Comparison of ENCODE assay signal across 9 cellular contexts in genomic region chr19:6457958-6458694, GRCh38. TPM values are rescaled to one million over a fixed set of nuclear protein-coding genes. Genes with fewer than 3 reads are reported as not detected.
DNase-seq lines count a peak whose midpoint lies in the region; ATAC-seq, FAIRE-seq and TF ChIP-seq lines count a peak whose summit lies in the region.
"Had no signal": no experiment of that assay in that cellular context is flagged by ENCODE, and none has a peak within 500 bp of the region (broad histone marks: within the 10 kb centered on the region; RNA-seq: fewer than 3 reads in every experiment).

No MANE protein-coding gene starts in this region.

- CTCF ChIA-PET in HepG2 (lab: Yijun Ruan, JAX; ENCODE audit: low intra/inter-chr PET ratio, low total read pairs), result no interaction called here

- BruUV-seq in HepG2 (replicated peaks; lab: Mats Ljungman, UMichigan), result no TSS peak

- POLR2A ChIA-PET in HepG2 (lab: Yijun Ruan, JAX), result interaction anchor here (2.0 kb wide), 1 partner anchor 33 kb away, joined by 4 read pairs; the partner anchor contains the start of gene KHSRP

- no peaks in the 10 kb centered on the region for H3K79me2 ChIP-seq in HepG2 (ENCODE audit: insufficient read depth, low read length)

- DNase-seq in HepG2 (ENCODE audit: low spot score) (no peak), right lobe of liver (no peak), T-helper 17 cell (no peak), NCI-H2227 treated with DMSO at 0.1 percent for 48 hours (lab: John Stamatoyannopoulos, UW) (no peak)
- DNase-seq: NCI-H510A treated with DMSO at 0.1 percent for 48 hours had no signal

- TF ChIP-seq EP300 in HepG2 (IDR thresholded peaks at IDR 0.05; ENCODE audit: low read depth in 2 of 2, low read length in 2 of 2) (no peak), HepG2 (CRISPR knock-in tag; IDR thresholded peaks at IDR 0.05; ENCODE audit: borderline replicate concordance) (no peak)

- H3K4me1 Mint-ChIP-seq in T-helper 17 cell, result peaks cover 12% of the 10 kb centered on the region

- H3K9me3 ChIP-seq in HepG2 (ENCODE audit: low read length), result peaks cover 5% of the 10 kb centered on the region; the same call in 1 of the 2 replicates
- no peaks in the 10 kb centered on the region for H3K9me3 ChIP-seq in right lobe of liver
- H3K9me3 ChIP-seq in T-helper 17 cell (ENCODE audit: control insufficient read depth, low read length, poor library complexity, severe bottlenecking), result no peaks in the 10 kb centered on the region
- peaks cover 10% of the 10 kb centered on the region for H3K9me3 ChIP-seq in iPS-18c (ENCODE audit: control insufficient read depth, insufficient read depth, low read length)

- H3K27me3 Mint-ChIP-seq in T-helper 17 cell, result no peaks in the 10 kb centered on the region

- H3K4me2 ChIP-seq in HepG2 (ENCODE audit: low read depth, low read length), result peak overlapping the region; percentile 91

- TF ChIP-seq CTCF in HepG2 (CRISPR knock-in tag; IDR thresholded peaks at IDR 0.05) (no peak), right lobe of liver (IDR thresholded peaks at IDR 0.05) (no peak)

- ATAC-seq in HepG2 (no peak), right lobe of liver (no peak), T-helper 17 cell (no peak), GM21786 (IDR thresholded peaks at IDR 0.05; ENCODE audit: unreplicated experiment) (no peak), HG02798 (IDR thresholded peaks at IDR 0.05; ENCODE audit: poor library complexity, unreplicated experiment) (no peak), GM21529 (IDR thresholded peaks at IDR 0.05; ENCODE audit: unreplicated experiment) (no peak)

- peak overlapping the region; percentile 100 for H3K4me3 Mint-ChIP-seq in T-helper 17 cell

- H3K27ac ChIP-seq in HepG2 (ENCODE audit: extremely low read length, insufficient read depth, low read length) (no peak overlapping the region), right lobe of liver (no peak overlapping the region)

- peak overlapping the region in 2 of 3 experiments; percentile 66 to 81; a peak in 3 of 6 replicates for H3K4me3 ChIP-seq in HepG2 (replicated peaks in 1 of 3; ENCODE audit: insufficient read depth in 1 of 3, low read depth in 2 of 3, low read length in 3 of 3)
- peak overlapping the region in 1 of 3 donors; percentile 83 for H3K4me3 ChIP-seq in right lobe of liver
- 0 out of 2 replicates have a peak overlapping the region, but pooled peaks have one; percentile 82 for H3K4me3 ChIP-seq in iPS-18c (ENCODE audit: insufficient read depth, low read depth, low read length)

- H2AFZ ChIP-seq in HepG2 (ENCODE audit: low read length), result no peak overlapping the region

- peak overlapping the region; percentile 57; the same call in 1 of the 2 replicates for H3K9ac ChIP-seq in HepG2 (ENCODE audit: insufficient read depth, low read depth, low read length)

- 96% methylated on average over 13 of the region's 17 CpGs for WGBS in HepG2 (ENCODE audit: low lambda C conversion rate)
- 82% methylated on average over 2 of the region's 17 CpGs for WGBS in right lobe of liver (ENCODE audit: insufficient coverage, low coverage, low lambda C conversion rate, missing lambda C conversion rate)

- in situ Hi-C loops in HepG2 (cut with HindIII; ENCODE audit: extremely low pct_ligation_motif_present, low pct_unique_long_range_greater_than_20kb), result no loop called here

- H3K27ac Mint-ChIP-seq in T-helper 17 cell, result peak overlapping the region; percentile 95

- FAIRE-seq in HepG2 (lab: Jason Lieb, UNC), result no peak

- no peaks in the 10 kb centered on the region for H4K20me1 ChIP-seq in HepG2 (ENCODE audit: insufficient read depth, low read length)

- H3K36me3 ChIP-seq in HepG2 (replicated peaks in 1 of 2; ENCODE audit: control insufficient read depth in 1 of 2, insufficient read depth in 2 of 2, low read length in 2 of 2), result peaks cover 9 to 24% of the 10 kb centered on the region in 2 experiments
- H3K36me3 ChIP-seq in right lobe of liver, result peaks cover 0 to 7% (median 5%) of the 10 kb centered on the region in 4 donors

- peaks cover 11% of the 10 kb centered on the region for H3K4me1 ChIP-seq in HepG2 (ENCODE audit: insufficient read depth, low read length)
- H3K4me1 ChIP-seq in right lobe of liver, result peaks cover 0 to 7% (median 0%) of the 10 kb centered on the region in 4 donors

- TF ChIP-seq POLR2A in HepG2 (IDR thresholded peaks at IDR 0.05; ENCODE audit: insufficient read depth in 1 of 2, low read depth in 2 of 2, low read length in 2 of 2) (no peak), right lobe of liver (IDR thresholded peaks at IDR 0.05) (no peak)

- H3K27me3 ChIP-seq in HepG2 (ENCODE audit: control insufficient read depth in 1 of 2, insufficient read depth in 2 of 2, low read length in 2 of 2) (no peaks in the 10 kb centered on the region), right lobe of liver (no peaks in the 10 kb centered on the region)

- TF ChIP-seq RAD21 in HepG2 (CRISPR knock-in tag; IDR thresholded peaks at IDR 0.05), result no peak

- H3K36me3 Mint-ChIP-seq in T-helper 17 cell (ENCODE audit: low read depth), result peaks cover 3% of the 10 kb centered on the region

- intact Hi-C loops in HepG2 (cut with micrococcal nuclease; ENCODE audit: unreplicated experiment) (no loop called here), right lobe of liver (cut with DNase I) (no loop called here)

RNA-seq across cellular contexts. Expression of gene SLC25A23, which starts 1.5 kb away (rescaled TPM):
- total RNA-seq in HepG2 (2016; rRNA removed; fragmentation: Illumina TruSeq; extraction: Trizol), result 15.2 and 16.5 TPM in 2 replicates
- 26.3 and 28.9 TPM in 2 replicates for total RNA-seq in HepG2 (2016; cell fraction: cytosol; rRNA removed; fragmentation: Illumina TruSeq; extraction: Trizol; ENCODE audit: low read depth)
- 13.3 and 14.6 TPM in 2 replicates for total RNA-seq in HepG2 (2016; cell fraction: insoluble cytoplasmic fraction; rRNA removed; fragmentation: Illumina TruSeq; extraction: Trizol)
- total RNA-seq in HepG2 (2016; cell fraction: membrane; rRNA removed; fragmentation: Illumina TruSeq; extraction: Trizol), result 50.4 and 52.4 TPM in 2 replicates
- total RNA-seq in HepG2 (2016; cell fraction: nucleus; rRNA removed; fragmentation: Illumina TruSeq; extraction: Trizol), result 9.1 and 11.0 TPM in 2 replicates
- 12.4 and 13.2 TPM in 2 replicates for polyA plus RNA-seq in HepG2 (2011; rRNA removed)
- 12.8 and 15.5 TPM in 2 replicates for polyA plus RNA-seq in HepG2 (2011; cell fraction: cytosol; rRNA removed)
- 19.1 and 20.9 TPM in 2 replicates for polyA plus RNA-seq in HepG2 (2011; cell fraction: nucleus; rRNA removed)
- 19.4 and 21.6 TPM in 2 replicates for polyA plus RNA-seq in HepG2 (2012)
- polyA plus RNA-seq in HepG2 (2016; cell fraction: cytosol; fragmentation: Illumina TruSeq; extraction: Trizol; ENCODE audit: low read depth), result 47.4 and 51.9 TPM in 2 replicates
- polyA plus RNA-seq in HepG2 (2016; cell fraction: insoluble cytoplasmic fraction; fragmentation: Illumina TruSeq; extraction: Trizol; ENCODE audit: low read depth), result 30.3 and 41.9 TPM in 2 replicates
- polyA plus RNA-seq in HepG2 (2016; cell fraction: membrane; fragmentation: Illumina TruSeq; extraction: Trizol; ENCODE audit: low read depth), result 83.9 and 107 TPM in 2 replicates
- 30.2 and 30.9 TPM in 2 replicates for polyA plus RNA-seq in HepG2 (2016; cell fraction: nucleus; fragmentation: Illumina TruSeq; extraction: Trizol; ENCODE audit: insufficient read depth, low read depth)
- 16.3 and 18.2 TPM in 2 replicates for polyA minus RNA-seq in HepG2 (2011; rRNA and poly(A)+ RNA removed; ENCODE audit: low replicate concordance)
- 13.7 and 14.5 TPM in 2 replicates for polyA minus RNA-seq in HepG2 (2011; cell fraction: cytosol; rRNA and poly(A)+ RNA removed)
- 5.0 and 5.5 TPM in 2 replicates for polyA minus RNA-seq in HepG2 (2011; cell fraction: nucleus; rRNA and poly(A)+ RNA removed)
- total RNA-seq in right lobe of liver, result 10 to 100 TPM; 23.3 to 50.0 (median 30.0) TPM
- 10 to 100 TPM in 1 of 2 donors, 1 to 10 TPM in 1; 9.6 to 11.3 TPM for total RNA-seq in T-helper 17 cell

RNA-seq across cellular contexts. Expression of gene CRB3, which starts 5.9 kb away (rescaled TPM):
- total RNA-seq in HepG2 (2016; rRNA removed; fragmentation: Illumina TruSeq; extraction: Trizol) (21.9 and 25.6 TPM in 2 replicates), right lobe of liver (10 to 100 TPM; 20.6 to 56.1 (median 23.0) TPM), T-helper 17 cell (1 to 10 TPM; 1.4 to 1.5 TPM)
- total RNA-seq in HepG2 (2016; cell fraction: cytosol; rRNA removed; fragmentation: Illumina TruSeq; extraction: Trizol; ENCODE audit: low read depth), result 34.9 and 45.5 TPM in 2 replicates
- total RNA-seq in HepG2 (2016; cell fraction: insoluble cytoplasmic fraction; rRNA removed; fragmentation: Illumina TruSeq; extraction: Trizol), result 20.4 and 26.4 TPM in 2 replicates
- 39.1 and 47.5 TPM in 2 replicates for total RNA-seq in HepG2 (2016; cell fraction: membrane; rRNA removed; fragmentation: Illumina TruSeq; extraction: Trizol)
- total RNA-seq in HepG2 (2016; cell fraction: nucleus; rRNA removed; fragmentation: Illumina TruSeq; extraction: Trizol), result 16.4 and 16.8 TPM in 2 replicates
- polyA plus RNA-seq in HepG2 (2011; rRNA removed), result 10.6 and 12.5 TPM in 2 replicates
- polyA plus RNA-seq in HepG2 (2011; cell fraction: cytosol; rRNA removed), result 13.5 and 23.8 TPM in 2 replicates
- 15.9 and 16.5 TPM in 2 replicates for polyA plus RNA-seq in HepG2 (2011; cell fraction: nucleus; rRNA removed)
- 5.0 and 7.1 TPM in 2 replicates for polyA plus RNA-seq in HepG2 (2012)
- polyA plus RNA-seq in HepG2 (2016; cell fraction: cytosol; fragmentation: Illumina TruSeq; extraction: Trizol; ENCODE audit: low read depth), result 39.3 and 47.3 TPM in 2 replicates
- polyA plus RNA-seq in HepG2 (2016; cell fraction: insoluble cytoplasmic fraction; fragmentation: Illumina TruSeq; extraction: Trizol; ENCODE audit: low read depth), result 17.8 and 19.5 TPM in 2 replicates
- polyA plus RNA-seq in HepG2 (2016; cell fraction: membrane; fragmentation: Illumina TruSeq; extraction: Trizol; ENCODE audit: low read depth), result 32.7 and 32.9 TPM in 2 replicates
- polyA plus RNA-seq in HepG2 (2016; cell fraction: nucleus; fragmentation: Illumina TruSeq; extraction: Trizol; ENCODE audit: insufficient read depth, low read depth), result 21.1 and 24.5 TPM in 2 replicates
- 4.1 and 21.4 TPM in 2 replicates for polyA minus RNA-seq in HepG2 (2011; rRNA and poly(A)+ RNA removed; ENCODE audit: low replicate concordance)
- polyA minus RNA-seq in HepG2 (2011; cell fraction: cytosol; rRNA and poly(A)+ RNA removed), result 6.7 and 8.7 TPM in 2 replicates
- 3.2 and 4.1 TPM in 2 replicates for polyA minus RNA-seq in HepG2 (2011; cell fraction: nucleus; rRNA and poly(A)+ RNA removed)

RNA-seq across cellular contexts. Expression of gene DENND1C, which starts 23.5 kb away (rescaled TPM):
- total RNA-seq in HepG2 (2016; rRNA removed; fragmentation: Illumina TruSeq; extraction: Trizol), result 0.04 TPM in 1 of 2 replicates, not detected in the other
- not detected in 2 replicates for total RNA-seq in HepG2 (2016; cell fraction: cytosol; rRNA removed; fragmentation: Illumina TruSeq; extraction: Trizol; ENCODE audit: low read depth)
- total RNA-seq in HepG2 (2016; cell fraction: insoluble cytoplasmic fraction; rRNA removed; fragmentation: Illumina TruSeq; extraction: Trizol), result 0.15 and 0.17 TPM in 2 replicates
- 0.21 TPM in 1 of 2 replicates, not detected in the other for total RNA-seq in HepG2 (2016; cell fraction: membrane; rRNA removed; fragmentation: Illumina TruSeq; extraction: Trizol)
- 0.13 TPM in 1 of 2 replicates, not detected in the other for total RNA-seq in HepG2 (2016; cell fraction: nucleus; rRNA removed; fragmentation: Illumina TruSeq; extraction: Trizol)
- 0.73 and 0.90 TPM in 2 replicates for polyA plus RNA-seq in HepG2 (2011; rRNA removed)
- polyA plus RNA-seq in HepG2 (2011; cell fraction: cytosol; rRNA removed), result 0.44 and 0.58 TPM in 2 replicates
- 1.4 and 1.9 TPM in 2 replicates for polyA plus RNA-seq in HepG2 (2011; cell fraction: nucleus; rRNA removed)
- 6.9 and 8.3 TPM in 2 replicates for polyA plus RNA-seq in HepG2 (2012)
- 0.07 and 0.09 TPM in 2 replicates for polyA plus RNA-seq in HepG2 (2016; cell fraction: cytosol; fragmentation: Illumina TruSeq; extraction: Trizol; ENCODE audit: low read depth)
- polyA plus RNA-seq in HepG2 (2016; cell fraction: insoluble cytoplasmic fraction; fragmentation: Illumina TruSeq; extraction: Trizol; ENCODE audit: low read depth), result 0.15 and 0.23 TPM in 2 replicates
- polyA plus RNA-seq in HepG2 (2016; cell fraction: membrane; fragmentation: Illumina TruSeq; extraction: Trizol; ENCODE audit: low read depth), result 0.22 and 0.23 TPM in 2 replicates
- 0.51 and 1.3 TPM in 2 replicates for polyA plus RNA-seq in HepG2 (2016; cell fraction: nucleus; fragmentation: Illumina TruSeq; extraction: Trizol; ENCODE audit: insufficient read depth, low read depth)
- polyA minus RNA-seq in HepG2 (2011; rRNA and poly(A)+ RNA removed; ENCODE audit: low replicate concordance), result 0.14 and 0.19 TPM in 2 replicates
- not detected in 2 replicates for polyA minus RNA-seq in HepG2 (2011; cell fraction: cytosol; rRNA and poly(A)+ RNA removed)
- polyA minus RNA-seq in HepG2 (2011; cell fraction: nucleus; rRNA and poly(A)+ RNA removed), result 0.13 and 0.87 TPM in 2 replicates
- 1 to 10 TPM in 5 of 6 experiments, under 1 TPM in 1; 0.90 to 2.7 (median 1.8) TPM for total RNA-seq in right lobe of liver
- total RNA-seq in T-helper 17 cell, result 100 to 1,000 TPM; 104 to 105 TPM

RNA-seq across cellular contexts. Expression of gene SLC25A41, which starts 24.6 kb away (rescaled TPM):
- total RNA-seq in HepG2 (2016; rRNA removed; fragmentation: Illumina TruSeq; extraction: Trizol) (0.32 and 0.33 TPM in 2 replicates), right lobe of liver (under 1 TPM in 3 of 6 experiments, not detected in 3; 0.18 to 0.60 (median 0.56) TPM), T-helper 17 cell (not detected)
- 0.26 TPM in 1 of 2 replicates, not detected in the other for total RNA-seq in HepG2 (2016; cell fraction: cytosol; rRNA removed; fragmentation: Illumina TruSeq; extraction: Trizol; ENCODE audit: low read depth)
- total RNA-seq in HepG2 (2016; cell fraction: insoluble cytoplasmic fraction; rRNA removed; fragmentation: Illumina TruSeq; extraction: Trizol), result 0.15 and 0.54 TPM in 2 replicates
- 0.41 and 0.53 TPM in 2 replicates for total RNA-seq in HepG2 (2016; cell fraction: membrane; rRNA removed; fragmentation: Illumina TruSeq; extraction: Trizol)
- 0.25 and 0.28 TPM in 2 replicates for total RNA-seq in HepG2 (2016; cell fraction: nucleus; rRNA removed; fragmentation: Illumina TruSeq; extraction: Trizol)
- polyA plus RNA-seq in HepG2 (2011; rRNA removed), result 0.95 and 1.9 TPM in 2 replicates
- 0.63 and 1.1 TPM in 2 replicates for polyA plus RNA-seq in HepG2 (2011; cell fraction: cytosol; rRNA removed)
- polyA plus RNA-seq in HepG2 (2011; cell fraction: nucleus; rRNA removed), result 3.3 and 4.1 TPM in 2 replicates
- polyA plus RNA-seq in HepG2 (2012), result 0.79 and 0.82 TPM in 2 replicates
- polyA plus RNA-seq in HepG2 (2016; cell fraction: cytosol; fragmentation: Illumina TruSeq; extraction: Trizol; ENCODE audit: low read depth), result 0.26 and 0.27 TPM in 2 replicates
- 0.45 TPM in 1 of 2 replicates, not detected in the other for polyA plus RNA-seq in HepG2 (2016; cell fraction: insoluble cytoplasmic fraction; fragmentation: Illumina TruSeq; extraction: Trizol; ENCODE audit: low read depth)
- polyA plus RNA-seq in HepG2 (2016; cell fraction: membrane; fragmentation: Illumina TruSeq; extraction: Trizol; ENCODE audit: low read depth), result 0.49 and 0.52 TPM in 2 replicates
- 1.6 and 2.6 TPM in 2 replicates for polyA plus RNA-seq in HepG2 (2016; cell fraction: nucleus; fragmentation: Illumina TruSeq; extraction: Trizol; ENCODE audit: insufficient read depth, low read depth)
- 0.30 and 0.98 TPM in 2 replicates for polyA minus RNA-seq in HepG2 (2011; rRNA and poly(A)+ RNA removed; ENCODE audit: low replicate concordance)
- 0.40 TPM in 1 of 2 replicates, not detected in the other for polyA minus RNA-seq in HepG2 (2011; cell fraction: cytosol; rRNA and poly(A)+ RNA removed)
- polyA minus RNA-seq in HepG2 (2011; cell fraction: nucleus; rRNA and poly(A)+ RNA removed), result 0.37 TPM in 1 of 2 replicates, not detected in the other

RNA-seq across cellular contexts. Expression of gene KHSRP, which starts 33.5 kb away (rescaled TPM):
- total RNA-seq in HepG2 (2016; rRNA removed; fragmentation: Illumina TruSeq; extraction: Trizol), result 129 and 160 TPM in 2 replicates
- 57.9 and 74.7 TPM in 2 replicates for total RNA-seq in HepG2 (2016; cell fraction: cytosol; rRNA removed; fragmentation: Illumina TruSeq; extraction: Trizol; ENCODE audit: low read depth)
- total RNA-seq in HepG2 (2016; cell fraction: insoluble cytoplasmic fraction; rRNA removed; fragmentation: Illumina TruSeq; extraction: Trizol), result 123 and 124 TPM in 2 replicates
- total RNA-seq in HepG2 (2016; cell fraction: membrane; rRNA removed; fragmentation: Illumina TruSeq; extraction: Trizol), result 201 and 221 TPM in 2 replicates
- total RNA-seq in HepG2 (2016; cell fraction: nucleus; rRNA removed; fragmentation: Illumina TruSeq; extraction: Trizol), result 105 and 107 TPM in 2 replicates
- 72.1 and 80.8 TPM in 2 replicates for polyA plus RNA-seq in HepG2 (2011; rRNA removed)
- polyA plus RNA-seq in HepG2 (2011; cell fraction: cytosol; rRNA removed), result 55.4 and 77.5 TPM in 2 replicates
- polyA plus RNA-seq in HepG2 (2011; cell fraction: nucleus; rRNA removed), result 103 and 136 TPM in 2 replicates
- polyA plus RNA-seq in HepG2 (2012), result 156 and 166 TPM in 2 replicates
- polyA plus RNA-seq in HepG2 (2016; cell fraction: cytosol; fragmentation: Illumina TruSeq; extraction: Trizol; ENCODE audit: low read depth), result 108 and 124 TPM in 2 replicates
- 207 and 297 TPM in 2 replicates for polyA plus RNA-seq in HepG2 (2016; cell fraction: insoluble cytoplasmic fraction; fragmentation: Illumina TruSeq; extraction: Trizol; ENCODE audit: low read depth)
- 260 and 325 TPM in 2 replicates for polyA plus RNA-seq in HepG2 (2016; cell fraction: membrane; fragmentation: Illumina TruSeq; extraction: Trizol; ENCODE audit: low read depth)
- 255 and 261 TPM in 2 replicates for polyA plus RNA-seq in HepG2 (2016; cell fraction: nucleus; fragmentation: Illumina TruSeq; extraction: Trizol; ENCODE audit: insufficient read depth, low read depth)
- polyA minus RNA-seq in HepG2 (2011; rRNA and poly(A)+ RNA removed; ENCODE audit: low replicate concordance), result 81.4 and 82.6 TPM in 2 replicates
- 96.5 and 100 TPM in 2 replicates for polyA minus RNA-seq in HepG2 (2011; cell fraction: cytosol; rRNA and poly(A)+ RNA removed)
- polyA minus RNA-seq in HepG2 (2011; cell fraction: nucleus; rRNA and poly(A)+ RNA removed), result 78.9 and 81.1 TPM in 2 replicates
- total RNA-seq in right lobe of liver, result 10 to 100 TPM; 68.1 to 89.5 (median 76.1) TPM
- total RNA-seq in T-helper 17 cell, result 100 to 1,000 TPM; 138 to 164 TPM

Comparison
In these comparisons a context has a peak if more than half of its experiments do, and no peak if none do; other contexts are left out.
1. RNA of gene CRB3, which starts 5.9 kb away (total RNA-seq): 16.4 to 47.5 TPM in HepG2 and 20.6 to 56.1 TPM in right lobe of liver; 1.4 to 1.5 TPM in T-helper 17 cell; every median in the first group is over 4 times any median in the second.
2. RNA of gene DENND1C, which starts 23.5 kb away (total RNA-seq): 104 to 105 TPM in T-helper 17 cell; 0.90 to 2.7 TPM in right lobe of liver and 0.04 to 0.21 TPM in HepG2; every median in the first group is over 10 times any median in the second.